In the genomic region with DNA sequence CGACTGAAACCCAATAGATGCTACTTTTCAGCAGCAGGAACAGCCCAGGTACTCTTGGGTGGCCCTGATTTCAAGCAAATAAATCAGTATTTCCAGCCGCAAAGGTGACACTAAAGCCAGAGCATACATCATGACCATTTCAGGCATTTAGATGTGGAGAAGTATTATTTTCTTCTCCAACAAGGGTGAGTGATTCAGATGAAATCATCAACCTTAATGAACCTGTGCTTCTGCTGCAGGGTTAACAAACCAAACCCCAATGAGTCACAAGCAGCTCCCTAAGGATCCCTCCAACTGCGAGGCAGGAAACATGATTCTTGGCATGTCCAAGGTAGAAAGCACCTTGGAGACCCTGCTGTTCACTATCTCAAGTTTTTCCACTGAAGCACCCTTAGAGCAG, we compare ENCODE assay signal across 1 cellular context.
TF ChIP-seq lines count a peak whose summit lies in the region.

No MANE protein-coding gene starts in this region.

TF ChIP-seq in liver, 16 proteins besides CTCF, POLR2A, EP300 and RAD21 (continued from another document):
- TF ChIP-seq, protein P1, sequence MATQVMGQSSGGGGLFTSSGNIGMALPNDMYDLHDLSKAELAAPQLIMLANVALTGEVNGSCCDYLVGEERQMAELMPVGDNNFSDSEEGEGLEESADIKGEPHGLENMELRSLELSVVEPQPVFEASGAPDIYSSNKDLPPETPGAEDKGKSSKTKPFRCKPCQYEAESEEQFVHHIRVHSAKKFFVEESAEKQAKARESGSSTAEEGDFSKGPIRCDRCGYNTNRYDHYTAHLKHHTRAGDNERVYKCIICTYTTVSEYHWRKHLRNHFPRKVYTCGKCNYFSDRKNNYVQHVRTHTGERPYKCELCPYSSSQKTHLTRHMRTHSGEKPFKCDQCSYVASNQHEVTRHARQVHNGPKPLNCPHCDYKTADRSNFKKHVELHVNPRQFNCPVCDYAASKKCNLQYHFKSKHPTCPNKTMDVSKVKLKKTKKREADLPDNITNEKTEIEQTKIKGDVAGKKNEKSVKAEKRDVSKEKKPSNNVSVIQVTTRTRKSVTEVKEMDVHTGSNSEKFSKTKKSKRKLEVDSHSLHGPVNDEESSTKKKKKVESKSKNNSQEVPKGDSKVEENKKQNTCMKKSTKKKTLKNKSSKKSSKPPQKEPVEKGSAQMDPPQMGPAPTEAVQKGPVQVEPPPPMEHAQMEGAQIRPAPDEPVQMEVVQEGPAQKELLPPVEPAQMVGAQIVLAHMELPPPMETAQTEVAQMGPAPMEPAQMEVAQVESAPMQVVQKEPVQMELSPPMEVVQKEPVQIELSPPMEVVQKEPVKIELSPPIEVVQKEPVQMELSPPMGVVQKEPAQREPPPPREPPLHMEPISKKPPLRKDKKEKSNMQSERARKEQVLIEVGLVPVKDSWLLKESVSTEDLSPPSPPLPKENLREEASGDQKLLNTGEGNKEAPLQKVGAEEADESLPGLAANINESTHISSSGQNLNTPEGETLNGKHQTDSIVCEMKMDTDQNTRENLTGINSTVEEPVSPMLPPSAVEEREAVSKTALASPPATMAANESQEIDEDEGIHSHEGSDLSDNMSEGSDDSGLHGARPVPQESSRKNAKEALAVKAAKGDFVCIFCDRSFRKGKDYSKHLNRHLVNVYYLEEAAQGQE (IDR thresholded peaks at IDR 0.05), result no peak
- no peak for TF ChIP-seq EGR1 (IDR thresholded peaks at IDR 0.05; ENCODE audit: low read depth in 2 of 2)
